In the genomic region with DNA sequence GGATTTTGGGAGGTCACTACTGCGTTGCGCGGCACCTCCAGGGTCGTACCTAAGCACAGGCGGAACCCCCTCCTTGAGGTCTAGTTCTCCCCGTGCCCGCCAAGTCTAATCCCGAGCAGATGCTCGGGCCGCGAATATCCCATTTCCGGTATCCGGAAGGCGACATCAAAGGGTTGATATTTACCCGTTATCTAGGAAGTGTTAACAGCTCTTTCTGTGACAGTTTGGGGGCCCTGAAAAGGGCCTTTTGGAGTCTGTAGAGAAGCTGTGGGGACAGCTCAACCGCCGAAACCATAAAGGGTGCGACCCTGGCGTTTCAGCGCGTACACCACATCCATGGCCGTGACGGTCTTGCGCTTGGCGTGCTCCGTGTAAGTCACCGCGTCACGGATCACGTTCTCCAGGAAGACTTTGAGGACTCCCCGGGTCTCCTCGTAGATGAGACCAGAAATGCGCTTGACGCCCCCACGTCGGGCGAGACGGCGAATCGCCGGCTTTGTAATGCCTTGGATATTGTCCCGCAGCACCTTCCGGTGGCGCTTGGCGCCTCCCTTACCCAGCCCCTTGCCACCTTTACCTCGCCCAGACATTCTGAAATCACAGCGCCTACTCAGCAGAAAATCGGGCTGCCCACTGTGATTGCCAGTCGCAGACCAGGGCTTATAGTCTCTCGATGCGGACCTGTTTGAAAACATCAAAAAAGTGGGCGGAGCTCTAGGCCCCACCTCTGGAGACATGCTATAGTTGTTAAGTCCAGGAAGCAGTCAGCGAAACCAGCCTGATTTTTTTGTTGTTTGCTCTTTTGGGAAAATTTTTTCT, we compare ENCODE assay signal across 1 cellular context.
TF ChIP-seq lines count a peak whose summit lies in the region.

No MANE protein-coding gene starts in this region.

TF ChIP-seq in HepG2, 621 proteins besides CTCF, POLR2A, EP300 and RAD21 (continued from another document and continues in another):
- TF ChIP-seq RERE (CRISPR knock-in tag; IDR thresholded peaks at IDR 0.05; ENCODE audit: low read depth), result no peak; the same call in 1 of the 2 replicates
- TF ChIP-seq ZNF44 (CRISPR knock-in tag; IDR thresholded peaks at IDR 0.05), result 0 out of 2 replicates have a peak, but pooled peaks have one; percentile 62
- peak; percentile 66; the same call in 1 of the 2 replicates for TF ChIP-seq ZNF766 (CRISPR knock-in tag; IDR thresholded peaks at IDR 0.05; ENCODE audit: borderline replicate concordance)
- TF ChIP-seq, protein P1, sequence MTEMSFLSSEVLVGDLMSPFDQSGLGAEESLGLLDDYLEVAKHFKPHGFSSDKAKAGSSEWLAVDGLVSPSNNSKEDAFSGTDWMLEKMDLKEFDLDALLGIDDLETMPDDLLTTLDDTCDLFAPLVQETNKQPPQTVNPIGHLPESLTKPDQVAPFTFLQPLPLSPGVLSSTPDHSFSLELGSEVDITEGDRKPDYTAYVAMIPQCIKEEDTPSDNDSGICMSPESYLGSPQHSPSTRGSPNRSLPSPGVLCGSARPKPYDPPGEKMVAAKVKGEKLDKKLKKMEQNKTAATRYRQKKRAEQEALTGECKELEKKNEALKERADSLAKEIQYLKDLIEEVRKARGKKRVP (CRISPR knock-in tag; IDR thresholded peaks at IDR 0.05), result peak in 1 of 2 experiments; percentile 68; a peak in 2 of 4 replicates
- peak; percentile 52; the same call in 1 of the 2 replicates for TF ChIP-seq ERF (CRISPR knock-in tag; IDR thresholded peaks at IDR 0.05)
- peak; percentile 77 for TF ChIP-seq PHF8 (CRISPR knock-in tag; IDR thresholded peaks at IDR 0.05)
- TF ChIP-seq, protein P2, sequence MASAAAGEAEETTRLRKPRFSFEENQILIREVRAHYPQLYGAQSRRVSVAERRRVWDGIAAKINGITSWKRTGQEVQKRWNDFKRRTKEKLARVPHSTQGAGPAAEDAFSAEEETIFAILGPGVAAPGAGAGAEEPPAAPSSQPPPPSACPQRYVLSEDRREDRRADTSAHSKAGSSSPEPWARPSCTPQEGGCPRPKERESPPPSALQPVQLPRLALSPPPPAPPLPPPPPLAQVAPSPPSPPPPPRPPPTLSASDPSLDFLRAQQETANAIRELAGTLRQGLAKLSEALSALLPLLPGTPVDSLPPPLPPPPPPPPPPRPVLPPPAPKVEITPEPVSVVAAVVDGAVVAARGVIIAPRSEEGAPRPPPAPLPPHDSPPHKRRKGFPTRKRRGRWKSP (CRISPR knock-in tag; IDR thresholded peaks at IDR 0.05), result peak; percentile 46; the same call in 1 of the 2 replicates
- TF ChIP-seq ZZZ3 (CRISPR knock-in tag; IDR thresholded peaks at IDR 0.05; ENCODE audit: borderline replicate concordance), result no peak
- 0 out of 2 replicates have a peak, but pooled peaks have one; percentile 69 for TF ChIP-seq ZBTB20 (CRISPR knock-in tag; IDR thresholded peaks at IDR 0.05; ENCODE audit: borderline replicate concordance, low read depth)
- TF ChIP-seq, protein P3, sequence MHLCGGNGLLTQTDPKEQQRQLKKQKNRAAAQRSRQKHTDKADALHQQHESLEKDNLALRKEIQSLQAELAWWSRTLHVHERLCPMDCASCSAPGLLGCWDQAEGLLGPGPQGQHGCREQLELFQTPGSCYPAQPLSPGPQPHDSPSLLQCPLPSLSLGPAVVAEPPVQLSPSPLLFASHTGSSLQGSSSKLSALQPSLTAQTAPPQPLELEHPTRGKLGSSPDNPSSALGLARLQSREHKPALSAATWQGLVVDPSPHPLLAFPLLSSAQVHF (CRISPR knock-in tag; IDR thresholded peaks at IDR 0.05), result no peak
- peak; percentile 73 for TF ChIP-seq THAP11 (CRISPR knock-in tag; IDR thresholded peaks at IDR 0.05)
- TF ChIP-seq ZNF703 (CRISPR knock-in tag; IDR thresholded peaks at IDR 0.05; ENCODE audit: borderline replicate concordance), result 0 out of 2 replicates have a peak, but pooled peaks have one; percentile 50
- no peak for TF ChIP-seq ZNF841 (CRISPR knock-in tag; IDR thresholded peaks at IDR 0.05; ENCODE audit: borderline replicate concordance)
- no peak for TF ChIP-seq ZBTB26 (CRISPR knock-in tag; IDR thresholded peaks at IDR 0.05; ENCODE audit: borderline replicate concordance)
- no peak for TF ChIP-seq RBAK (CRISPR knock-in tag; IDR thresholded peaks at IDR 0.05)
- TF ChIP-seq CAMTA2 (CRISPR knock-in tag; IDR thresholded peaks at IDR 0.05; ENCODE audit: borderline replicate concordance), result no peak
- peak; percentile 16; the same call in 1 of the 2 replicates for TF ChIP-seq SMYD3 (CRISPR knock-in tag; IDR thresholded peaks at IDR 0.05)
- peak; percentile 84 for TF ChIP-seq HDAC2 (CRISPR knock-in tag; IDR thresholded peaks at IDR 0.05)
- TF ChIP-seq ZNF598 (CRISPR knock-in tag; IDR thresholded peaks at IDR 0.05; ENCODE audit: borderline replicate concordance), result no peak; the same call in 1 of the 2 replicates
- TF ChIP-seq ZNF263 (CRISPR knock-in tag; IDR thresholded peaks at IDR 0.05), result no peak
- 0 out of 2 replicates have a peak, but pooled peaks have one; percentile 33 for TF ChIP-seq EED (CRISPR knock-in tag; IDR thresholded peaks at IDR 0.05)
- no peak for TF ChIP-seq FLYWCH1 (CRISPR knock-in tag; IDR thresholded peaks at IDR 0.05)
- peak; percentile 62; the same call in 1 of the 2 replicates for TF ChIP-seq DMAP1 (CRISPR knock-in tag; IDR thresholded peaks at IDR 0.05)
- TF ChIP-seq SP2 (CRISPR knock-in tag; IDR thresholded peaks at IDR 0.05), result no peak
- no peak; the same call in 1 of the 2 replicates for TF ChIP-seq ZNF460 (CRISPR knock-in tag; IDR thresholded peaks at IDR 0.05; ENCODE audit: borderline replicate concordance)
- 0 out of 2 replicates have a peak, but pooled peaks have one; percentile 22 for TF ChIP-seq RNF2 (conservative IDR thresholded peaks at IDR 0.05; ENCODE audit: low read depth)
- no peak for TF ChIP-seq THAP9 (CRISPR knock-in tag; IDR thresholded peaks at IDR 0.05; ENCODE audit: borderline replicate concordance)
- TF ChIP-seq ZFX (CRISPR knock-in tag; IDR thresholded peaks at IDR 0.05; ENCODE audit: low read depth), result no peak; the same call in 1 of the 2 replicates
- peak; percentile 74 for TF ChIP-seq NFIC (IDR thresholded peaks at IDR 0.05; ENCODE audit: low read length)
- no peak for TF ChIP-seq ZBTB38 (CRISPR knock-in tag; IDR thresholded peaks at IDR 0.05)
- TF ChIP-seq, protein P4, sequence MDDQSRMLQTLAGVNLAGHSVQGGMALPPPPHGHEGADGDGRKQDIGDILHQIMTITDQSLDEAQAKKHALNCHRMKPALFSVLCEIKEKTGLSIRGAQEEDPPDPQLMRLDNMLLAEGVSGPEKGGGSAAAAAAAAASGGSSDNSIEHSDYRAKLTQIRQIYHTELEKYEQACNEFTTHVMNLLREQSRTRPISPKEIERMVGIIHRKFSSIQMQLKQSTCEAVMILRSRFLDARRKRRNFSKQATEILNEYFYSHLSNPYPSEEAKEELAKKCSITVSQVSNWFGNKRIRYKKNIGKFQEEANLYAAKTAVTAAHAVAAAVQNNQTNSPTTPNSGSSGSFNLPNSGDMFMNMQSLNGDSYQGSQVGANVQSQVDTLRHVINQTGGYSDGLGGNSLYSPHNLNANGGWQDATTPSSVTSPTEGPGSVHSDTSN (CRISPR knock-in tag; IDR thresholded peaks at IDR 0.05; ENCODE audit: borderline replicate concordance), result 0 out of 2 replicates have a peak, but pooled peaks have one; percentile 70
- no peak for TF ChIP-seq ZNF432 (CRISPR knock-in tag; IDR thresholded peaks at IDR 0.05; ENCODE audit: borderline replicate concordance)
- peak; percentile 84 for TF ChIP-seq TBX2 (CRISPR knock-in tag; IDR thresholded peaks at IDR 0.05; ENCODE audit: borderline replicate concordance)
- TF ChIP-seq ZFP36L1 (CRISPR knock-in tag; IDR thresholded peaks at IDR 0.05), result no peak
- peak; percentile 78; the same call in 1 of the 2 replicates for TF ChIP-seq NFATC3 (CRISPR knock-in tag; IDR thresholded peaks at IDR 0.05)
- TF ChIP-seq, protein P5, sequence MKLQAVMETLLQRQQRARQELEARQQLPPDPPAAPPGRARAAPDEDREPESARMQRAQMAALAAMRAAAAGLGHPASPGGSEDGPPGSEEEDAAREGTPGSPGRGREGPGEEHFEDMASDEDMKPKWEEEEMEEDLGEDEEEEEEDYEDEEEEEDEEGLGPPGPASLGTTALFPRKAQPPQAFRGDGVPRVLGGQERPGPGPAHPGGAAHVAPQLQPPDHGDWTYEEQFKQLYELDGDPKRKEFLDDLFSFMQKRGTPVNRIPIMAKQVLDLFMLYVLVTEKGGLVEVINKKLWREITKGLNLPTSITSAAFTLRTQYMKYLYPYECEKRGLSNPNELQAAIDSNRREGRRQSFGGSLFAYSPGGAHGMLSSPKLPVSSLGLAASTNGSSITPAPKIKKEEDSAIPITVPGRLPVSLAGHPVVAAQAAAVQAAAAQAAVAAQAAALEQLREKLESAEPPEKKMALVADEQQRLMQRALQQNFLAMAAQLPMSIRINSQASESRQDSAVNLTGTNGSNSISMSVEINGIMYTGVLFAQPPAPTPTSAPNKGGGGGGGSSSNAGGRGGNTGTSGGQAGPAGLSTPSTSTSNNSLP (IDR thresholded peaks at IDR 0.05; ENCODE audit: low read depth, low read length), result no peak; the same call in 1 of the 2 replicates
- TF ChIP-seq NBN (conservative IDR thresholded peaks at IDR 0.05), result no peak
- TF ChIP-seq MAFK (conservative IDR thresholded peaks at IDR 0.05 in 1 of 2, IDR thresholded peaks at IDR 0.05 in 1 of 2; ENCODE audit: low read length in 2 of 2), result peak; percentile 92 to 95
- TF ChIP-seq ZEB1 (IDR thresholded peaks at IDR 0.05; ENCODE audit: insufficient replicate concordance, low read depth), result peak; percentile 91
- no peak for TF ChIP-seq ZNF83 (CRISPR knock-in tag; IDR thresholded peaks at IDR 0.05; ENCODE audit: borderline replicate concordance)
- no peak for TF ChIP-seq DPF2 (CRISPR knock-in tag; IDR thresholded peaks at IDR 0.05; ENCODE audit: borderline replicate concordance, low read depth)
- TF ChIP-seq ZNF335 (CRISPR knock-in tag; IDR thresholded peaks at IDR 0.05), result peak; percentile 98
- TF ChIP-seq KDM1A (CRISPR knock-in tag; IDR thresholded peaks at IDR 0.05), result no peak
- TF ChIP-seq ZNF451 (CRISPR knock-in tag; IDR thresholded peaks at IDR 0.05), result no peak
- TF ChIP-seq ZFP36L2 (CRISPR knock-in tag; IDR thresholded peaks at IDR 0.05), result no peak
- no peak for TF ChIP-seq ATRX (CRISPR knock-in tag; IDR thresholded peaks at IDR 0.05; ENCODE audit: borderline replicate concordance)
- TF ChIP-seq KMT2B (CRISPR knock-in tag; IDR thresholded peaks at IDR 0.05), result peak; percentile 80
